In the genomic region with DNA sequence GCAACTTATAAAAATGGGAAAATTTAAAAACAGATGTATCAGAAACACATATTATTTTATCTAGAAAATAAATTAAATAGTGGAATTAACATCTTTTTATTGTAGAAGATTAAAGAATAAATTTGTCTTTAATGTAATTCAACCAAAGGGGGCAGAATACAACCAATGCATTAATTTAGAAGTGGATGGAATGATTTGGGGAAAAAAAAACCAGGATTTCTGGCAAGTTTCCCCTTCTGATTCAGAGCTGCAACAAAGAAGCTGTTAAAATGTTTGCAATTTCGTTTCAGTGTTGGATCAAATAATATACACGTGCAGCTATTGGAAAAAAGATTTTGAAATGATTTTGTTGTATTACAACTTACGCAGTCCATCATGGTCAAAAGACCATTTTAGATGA, we compare ENCODE assay signal across 19 cellular contexts.
DNase-seq lines count a peak whose midpoint lies in the region; ATAC-seq and TF ChIP-seq lines count a peak whose summit lies in the region.
"Had no signal": no experiment of that assay in that cellular context is flagged by ENCODE, and none has a peak within 500 bp of the region (broad histone marks: within the 10 kb centered on the region; RNA-seq: fewer than 3 reads in every experiment).

No MANE protein-coding gene starts in this region.

- H3K36me3 ChIP-seq in left ventricle myocardium inferior: peaks cover 12% of the 10 kb centered on the region
- H3K36me3 ChIP-seq: tibial artery had no signal

- H3K4me1 ChIP-seq in left ventricle myocardium inferior: no peaks in the 10 kb centered on the region
- H3K4me1 ChIP-seq: tibial artery had no signal

- intact Hi-C loops in left ventricle myocardium inferior (cut with micrococcal nuclease) (no loop called here), Right ventricle myocardium superior (cut with DNase I) (no loop called here)

- in situ Hi-C loops in astrocyte of the cerebellum (cut with HindIII; ENCODE audit: low sequenced_read_pairs): no loop called here

- no peak overlapping the region for H3K27ac ChIP-seq in left ventricle myocardium inferior (replicated peaks)
- H3K27ac ChIP-seq: tibial artery had no signal

- TF ChIP-seq CTCF in left ventricle myocardium inferior (IDR thresholded peaks at IDR 0.05; ENCODE audit: borderline replicate concordance) (no peak), astrocyte of the cerebellum (IDR thresholded peaks at IDR 0.05; ENCODE audit: low read depth, low read length, missing control alignments) (peak; percentile 4)

- H3K27me3 ChIP-seq in left ventricle myocardium inferior (ENCODE audit: low read depth): no peaks in the 10 kb centered on the region
- H3K27me3 ChIP-seq: tibial artery had no signal

- ATAC-seq in Right ventricle myocardium superior (ENCODE audit: poor library complexity) (no peak), HG02852 (IDR thresholded peaks at IDR 0.05; ENCODE audit: unreplicated experiment) (no peak)
- ATAC-seq: stimulated activated naive B cell treated with anti-CD40 and anti-IgM and Interleukin-4, amounts not matched to agents 10 μg/mL and 1 μg/mL and 100 μg/mL, for 72 hours had no signal

- DNase-seq in left ventricle myocardium inferior (no peak), Right ventricle myocardium superior (no peak), astrocyte of the cerebellum (ENCODE audit: low read depth) (peak; percentile 57), inferior parietal cortex (ENCODE audit: extremely low spot score) (peak; percentile 38), DMS114 treated with DMSO at 0.1 percent for 48 hours (lab: John Stamatoyannopoulos, UW; ENCODE audit: unreplicated experiment) (no peak), activated gamma-delta T cell (lab: John Stamatoyannopoulos, UW) (no peak), NK-92 (lab: John Stamatoyannopoulos, UW; ENCODE audit: unreplicated experiment) (no peak)
- DNase-seq: 8988T; activated CD4-positive, alpha-beta memory T cell treated with anti-CD3 and anti-CD28 coated beads, Interleukin-2, amount 10 ng/mL, durations not matched to agents 7 days and 5 days; activated T-cell treated with anti-CD3 and anti-CD28 coated beads, Interleukin-2, amount 50 U/mL, for 1 hour; CD4-positive, alpha-beta T cell; effector memory CD4-positive, alpha-beta T cell; NCI-H1417 treated with DMSO at 0.1 percent for 48 hours; nephron progenitor cell; SHP77 treated with DMSO at 0.1 percent for 48 hours; stimulated activated CD4-positive, alpha-beta T cell treated with anti-CD3 and anti-CD28 coated beads, Interleukin-15, amount 100 ng/mL, for 24 hours; stimulated activated naive B cell treated with anti-CD40 and anti-IgM and Interleukin-4, amounts not matched to agents 10 μg/mL and 1 μg/mL and 100 μg/mL, for 72 hours; tibial artery had no signal

- H3K9me3 ChIP-seq in left ventricle myocardium inferior (replicated peaks): peaks cover 22% of the 10 kb centered on the region

- H3K4me3 ChIP-seq in left ventricle myocardium inferior (peak overlapping the region; percentile 42), astrocyte of the cerebellum (ENCODE audit: low read depth, low read length) (no peak overlapping the region)
- H3K4me3 ChIP-seq: tibial artery had no signal

Comparison
In these comparisons a context has a peak if more than half of its experiments do, and no peak if none do; other contexts are left out.
1. DNase-seq: peak in astrocyte of the cerebellum (single experiment) and inferior parietal cortex (single experiment); none in left ventricle myocardium inferior (single experiment), Right ventricle myocardium superior (single experiment), DMS114 treated with DMSO at 0.1 percent for 48 hours (single experiment), activated gamma-delta T cell (single experiment) and NK-92 (single experiment).